8 cellular contexts compared by ENCODE assay signal in the genomic region with DNA sequence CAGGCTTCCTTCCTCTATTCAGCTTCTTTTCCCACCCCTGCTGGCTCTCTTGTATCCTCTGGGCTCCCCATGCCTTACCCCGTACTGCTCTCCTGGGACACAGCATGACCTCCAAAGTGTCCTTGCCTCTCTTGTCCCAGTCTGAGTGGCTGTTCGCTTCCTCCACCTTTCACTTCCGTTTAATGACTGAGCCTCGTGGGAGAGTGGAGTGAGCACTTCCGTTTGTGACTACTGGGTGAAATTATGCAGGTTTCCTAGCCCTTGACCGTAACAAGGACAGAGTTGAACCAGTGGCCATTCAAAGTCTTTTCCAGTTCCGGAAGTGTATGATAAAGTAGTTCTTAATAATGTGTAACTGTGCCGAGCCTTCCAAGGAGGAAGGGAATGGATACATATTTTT.
DNase-seq lines count a peak whose midpoint lies in the region; ATAC-seq and TF ChIP-seq lines count a peak whose summit lies in the region.

No MANE protein-coding gene starts in this region.

- DNase-seq in WTC11 (ENCODE audit: low spot score) (no peak), NCI-H2171 treated with DMSO at 0.1 percent for 48 hours (lab: John Stamatoyannopoulos, UW) (no peak), NCI-H345 (lab: John Stamatoyannopoulos, UW) (no peak), cerebellar cortex (ENCODE audit: low spot score) (no peak), dedifferentiated amniotic fluid mesenchymal stem cell (ENCODE audit: extremely low spot score) (no peak)

- H3K27ac Mint-ChIP-seq in WTC11, result peak overlapping the region; percentile 78

- no peaks in the 10 kb centered on the region for H3K9me3 ChIP-seq in muscle layer of duodenum (ENCODE audit: control insufficient read depth in 1 of 2, low read length in 2 of 2)

- H3K36me3 ChIP-seq in muscle layer of duodenum (ENCODE audit: control insufficient read depth in 1 of 2, insufficient read depth in 2 of 2, low read length in 2 of 2), result no peaks in the 10 kb centered on the region

- no peaks in the 10 kb centered on the region for H3K27me3 Mint-ChIP-seq in WTC11 (ENCODE audit: low read depth)

- H3K4me3 Mint-ChIP-seq in WTC11, result no peak overlapping the region

- H3K4me3 ChIP-seq in muscle layer of duodenum (ENCODE audit: low read depth in 1 of 2, low read length in 2 of 2), result peak overlapping the region in 1 of 2 donors; percentile 7

- peaks cover 7 to 23% of the 10 kb centered on the region in 2 donors for H3K4me1 ChIP-seq in muscle layer of duodenum (ENCODE audit: control insufficient read depth in 1 of 2, insufficient read depth in 2 of 2, low read length in 2 of 2)

- peaks cover 89% of the 10 kb centered on the region for H3K4me1 Mint-ChIP-seq in WTC11

- no peaks in the 10 kb centered on the region for H3K9me3 Mint-ChIP-seq in WTC11

- ATAC-seq in GM18909 (IDR thresholded peaks at IDR 0.05; ENCODE audit: poor library complexity, unreplicated experiment) (peak; percentile 69), HG02970 (IDR thresholded peaks at IDR 0.05; ENCODE audit: low FRiP score, unreplicated experiment) (peak; percentile 60), WTC11 (peak; percentile 20; the same call in 1 of the 2 replicates)

- H3K36me3 Mint-ChIP-seq in WTC11, result no peaks in the 10 kb centered on the region

- POLR2A ChIA-PET in WTC11 (lab: Charles Lee), result no interaction called here

- TF ChIP-seq CTCF in WTC11 (IDR thresholded peaks at IDR 0.05), result no peak

- H3K27ac ChIP-seq in muscle layer of duodenum (ENCODE audit: low read length), result peak overlapping the region; percentile 35

- H3K27me3 ChIP-seq in muscle layer of duodenum (ENCODE audit: low read depth, low read length), result no peaks in the 10 kb centered on the region

- CTCF ChIA-PET in WTC11 (lab: Charles Lee), result interaction anchor here (1.0 kb wide), 1 partner anchor 11 kb away, joined by 3 read pairs; no protein-coding TSS in a partner anchor

TF ChIP-seq in WTC11, 78 proteins besides CTCF, POLR2A, EP300 and RAD21:
- no peak for TF ChIP-seq ZNF232 (CRISPR knock-in tag; IDR thresholded peaks at IDR 0.05)
- TF ChIP-seq, protein P1, sequence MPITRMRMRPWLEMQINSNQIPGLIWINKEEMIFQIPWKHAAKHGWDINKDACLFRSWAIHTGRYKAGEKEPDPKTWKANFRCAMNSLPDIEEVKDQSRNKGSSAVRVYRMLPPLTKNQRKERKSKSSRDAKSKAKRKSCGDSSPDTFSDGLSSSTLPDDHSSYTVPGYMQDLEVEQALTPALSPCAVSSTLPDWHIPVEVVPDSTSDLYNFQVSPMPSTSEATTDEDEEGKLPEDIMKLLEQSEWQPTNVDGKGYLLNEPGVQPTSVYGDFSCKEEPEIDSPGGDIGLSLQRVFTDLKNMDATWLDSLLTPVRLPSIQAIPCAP (CRISPR knock-in tag; IDR thresholded peaks at IDR 0.05), result no peak
- TF ChIP-seq, protein P2, sequence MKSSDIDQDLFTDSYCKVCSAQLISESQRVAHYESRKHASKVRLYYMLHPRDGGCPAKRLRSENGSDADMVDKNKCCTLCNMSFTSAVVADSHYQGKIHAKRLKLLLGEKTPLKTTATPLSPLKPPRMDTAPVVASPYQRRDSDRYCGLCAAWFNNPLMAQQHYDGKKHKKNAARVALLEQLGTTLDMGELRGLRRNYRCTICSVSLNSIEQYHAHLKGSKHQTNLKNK (CRISPR knock-in tag; IDR thresholded peaks at IDR 0.05), result no peak
- TF ChIP-seq KAT7 (CRISPR knock-in tag; IDR thresholded peaks at IDR 0.05; ENCODE audit: borderline replicate concordance), result no peak
- no peak for TF ChIP-seq JUN (CRISPR knock-in tag; IDR thresholded peaks at IDR 0.05)
- TF ChIP-seq ESRRA (CRISPR knock-in tag; IDR thresholded peaks at IDR 0.05; ENCODE audit: borderline replicate concordance), result no peak; the same call in 1 of the 2 replicates
- no peak for TF ChIP-seq TP53 (CRISPR knock-in tag; IDR thresholded peaks at IDR 0.05)
- TF ChIP-seq, protein P3, sequence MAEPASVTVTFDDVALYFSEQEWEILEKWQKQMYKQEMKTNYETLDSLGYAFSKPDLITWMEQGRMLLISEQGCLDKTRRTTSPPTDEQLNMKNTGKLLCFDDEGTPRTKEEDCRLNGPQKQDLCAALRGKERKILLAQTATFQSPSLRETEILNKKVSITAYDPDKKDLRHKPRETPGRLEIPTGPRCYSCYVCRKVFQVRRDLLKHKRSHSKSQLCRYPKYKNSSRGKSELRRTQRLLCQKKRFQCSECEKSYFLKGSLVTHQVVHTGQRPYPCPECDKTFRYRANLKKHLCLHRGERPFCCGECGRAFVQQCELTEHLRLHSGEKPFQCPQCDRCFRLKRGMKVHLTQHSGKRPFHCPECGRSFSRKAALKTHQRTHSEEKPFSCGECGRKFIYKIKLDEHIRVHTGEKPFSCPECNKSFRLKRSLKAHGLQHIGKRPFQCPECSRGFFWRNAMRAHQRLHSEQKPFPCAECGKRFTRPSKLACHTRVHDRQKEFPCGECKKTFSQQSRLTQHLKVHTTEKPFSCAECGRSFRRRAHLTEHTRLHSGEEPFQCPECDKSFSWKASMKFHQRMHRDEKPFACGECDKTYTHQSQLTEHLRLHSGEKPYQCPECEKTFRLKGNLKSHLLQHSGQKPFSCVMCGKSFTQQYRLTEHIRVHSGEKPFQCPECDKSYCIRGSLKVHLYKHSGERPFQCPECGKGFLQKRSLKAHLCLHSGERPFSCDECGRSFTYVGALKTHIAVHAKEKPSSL (CRISPR knock-in tag; conservative IDR thresholded peaks at IDR 0.05), result no peak
- no peak for TF ChIP-seq ZNF263 (CRISPR knock-in tag; IDR thresholded peaks at IDR 0.05; ENCODE audit: low read depth)
- TF ChIP-seq, protein P4, sequence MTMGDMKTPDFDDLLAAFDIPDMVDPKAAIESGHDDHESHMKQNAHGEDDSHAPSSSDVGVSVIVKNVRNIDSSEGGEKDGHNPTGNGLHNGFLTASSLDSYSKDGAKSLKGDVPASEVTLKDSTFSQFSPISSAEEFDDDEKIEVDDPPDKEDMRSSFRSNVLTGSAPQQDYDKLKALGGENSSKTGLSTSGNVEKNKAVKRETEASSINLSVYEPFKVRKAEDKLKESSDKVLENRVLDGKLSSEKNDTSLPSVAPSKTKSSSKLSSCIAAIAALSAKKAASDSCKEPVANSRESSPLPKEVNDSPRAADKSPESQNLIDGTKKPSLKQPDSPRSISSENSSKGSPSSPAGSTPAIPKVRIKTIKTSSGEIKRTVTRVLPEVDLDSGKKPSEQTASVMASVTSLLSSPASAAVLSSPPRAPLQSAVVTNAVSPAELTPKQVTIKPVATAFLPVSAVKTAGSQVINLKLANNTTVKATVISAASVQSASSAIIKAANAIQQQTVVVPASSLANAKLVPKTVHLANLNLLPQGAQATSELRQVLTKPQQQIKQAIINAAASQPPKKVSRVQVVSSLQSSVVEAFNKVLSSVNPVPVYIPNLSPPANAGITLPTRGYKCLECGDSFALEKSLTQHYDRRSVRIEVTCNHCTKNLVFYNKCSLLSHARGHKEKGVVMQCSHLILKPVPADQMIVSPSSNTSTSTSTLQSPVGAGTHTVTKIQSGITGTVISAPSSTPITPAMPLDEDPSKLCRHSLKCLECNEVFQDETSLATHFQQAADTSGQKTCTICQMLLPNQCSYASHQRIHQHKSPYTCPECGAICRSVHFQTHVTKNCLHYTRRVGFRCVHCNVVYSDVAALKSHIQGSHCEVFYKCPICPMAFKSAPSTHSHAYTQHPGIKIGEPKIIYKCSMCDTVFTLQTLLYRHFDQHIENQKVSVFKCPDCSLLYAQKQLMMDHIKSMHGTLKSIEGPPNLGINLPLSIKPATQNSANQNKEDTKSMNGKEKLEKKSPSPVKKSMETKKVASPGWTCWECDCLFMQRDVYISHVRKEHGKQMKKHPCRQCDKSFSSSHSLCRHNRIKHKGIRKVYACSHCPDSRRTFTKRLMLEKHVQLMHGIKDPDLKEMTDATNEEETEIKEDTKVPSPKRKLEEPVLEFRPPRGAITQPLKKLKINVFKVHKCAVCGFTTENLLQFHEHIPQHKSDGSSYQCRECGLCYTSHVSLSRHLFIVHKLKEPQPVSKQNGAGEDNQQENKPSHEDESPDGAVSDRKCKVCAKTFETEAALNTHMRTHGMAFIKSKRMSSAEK (CRISPR knock-in tag; IDR thresholded peaks at IDR 0.05; ENCODE audit: borderline replicate concordance), result no peak
- no peak for TF ChIP-seq ZNF416 (CRISPR knock-in tag; IDR thresholded peaks at IDR 0.05)
- no peak for TF ChIP-seq CBFB (CRISPR knock-in tag; IDR thresholded peaks at IDR 0.05; ENCODE audit: low read depth)
- TF ChIP-seq NFYB (CRISPR knock-in tag; conservative IDR thresholded peaks at IDR 0.05; ENCODE audit: low read depth), result no peak
- TF ChIP-seq NFE2L1 (CRISPR knock-in tag; IDR thresholded peaks at IDR 0.05), result no peak
- no peak for TF ChIP-seq ELF4 (CRISPR knock-in tag; IDR thresholded peaks at IDR 0.05; ENCODE audit: low read depth)
- TF ChIP-seq EMX1 (CRISPR knock-in tag; IDR thresholded peaks at IDR 0.05), result no peak
- TF ChIP-seq, protein P5, sequence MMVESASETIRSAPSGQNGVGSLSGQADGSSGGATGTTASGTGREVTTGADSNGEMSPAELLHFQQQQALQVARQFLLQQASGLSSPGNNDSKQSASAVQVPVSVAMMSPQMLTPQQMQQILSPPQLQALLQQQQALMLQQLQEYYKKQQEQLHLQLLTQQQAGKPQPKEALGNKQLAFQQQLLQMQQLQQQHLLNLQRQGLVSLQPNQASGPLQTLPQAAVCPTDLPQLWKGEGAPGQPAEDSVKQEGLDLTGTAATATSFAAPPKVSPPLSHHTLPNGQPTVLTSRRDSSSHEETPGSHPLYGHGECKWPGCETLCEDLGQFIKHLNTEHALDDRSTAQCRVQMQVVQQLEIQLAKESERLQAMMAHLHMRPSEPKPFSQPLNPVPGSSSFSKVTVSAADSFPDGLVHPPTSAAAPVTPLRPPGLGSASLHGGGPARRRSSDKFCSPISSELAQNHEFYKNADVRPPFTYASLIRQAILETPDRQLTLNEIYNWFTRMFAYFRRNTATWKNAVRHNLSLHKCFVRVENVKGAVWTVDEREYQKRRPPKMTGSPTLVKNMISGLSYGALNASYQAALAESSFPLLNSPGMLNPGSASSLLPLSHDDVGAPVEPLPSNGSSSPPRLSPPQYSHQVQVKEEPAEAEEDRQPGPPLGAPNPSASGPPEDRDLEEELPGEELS (CRISPR knock-in tag; IDR thresholded peaks at IDR 0.05), result no peak
